ENCODE assay signal across 35 cellular contexts in the genomic region with DNA sequence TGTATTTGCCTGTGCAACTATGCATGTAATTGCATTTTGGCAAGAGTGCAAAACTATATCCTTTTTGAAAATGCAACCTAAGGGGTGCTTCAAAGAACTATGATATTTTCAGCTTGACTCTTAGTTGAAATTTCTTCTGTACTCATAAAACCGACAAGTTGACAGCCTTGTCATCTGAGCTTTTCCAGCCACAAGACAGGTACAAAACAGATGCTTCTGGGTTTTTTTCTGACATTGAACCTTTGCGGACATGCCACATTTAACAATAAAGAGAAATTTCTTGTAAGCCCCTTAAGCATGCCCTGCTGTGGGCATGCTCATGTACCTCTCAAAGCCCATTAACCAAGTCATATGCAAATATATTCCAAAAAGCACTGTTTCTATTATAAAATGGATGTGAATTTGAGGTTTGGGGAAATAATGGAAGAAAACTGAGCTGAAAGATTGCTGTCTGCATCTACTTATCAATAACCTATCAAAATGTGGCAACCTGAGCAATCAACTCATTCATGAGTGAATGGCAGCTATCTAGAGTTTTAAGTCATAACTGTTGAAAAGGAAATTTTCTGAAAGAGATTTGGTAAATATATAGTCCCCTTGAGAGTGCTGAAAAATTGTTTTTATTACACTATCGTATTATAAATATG.
"Had no signal": no experiment of that assay in that cellular context is flagged by ENCODE, and none has a peak within 500 bp of the region (broad histone marks: within the 10 kb centered on the region; RNA-seq: fewer than 3 reads in every experiment).

No MANE protein-coding gene starts in this region.

- H3K4me3 ChIP-seq: MG63 had no signal

- H3K36me3 ChIP-seq: MG63 had no signal

- DNase-seq: Karpas-422, Kasumi-1, KG1, MG63, MM.1S, MV-4-11, NCI-H1048, NCI-H1092, NCI-H1092 treated with DMSO at 0.1 percent for 48 hours, NCI-H1105, NCI-H1105 treated with DMSO at 0.1 percent for 48 hours, NCI-H1417, NCI-H1417 treated with DMSO at 0.1 percent for 48 hours, NCI-H1436, NCI-H1436 treated with DMSO at 0.1 percent for 48 hours, NCI-H146, NCI-H1694, NCI-H1694 treated with DMSO at 0.1 percent for 48 hours, NCI-H187, NCI-H187 treated with DMSO at 0.1 percent for 48 hours, NCI-H1930, NCI-H2029, NCI-H2029 treated with DMSO at 0.1 percent for 48 hours, NCI-H2081, NCI-H2081 treated with DMSO at 0.1 percent for 48 hours, NCI-H2107, NCI-H2171, NCI-H2171 treated with DMSO at 0.1 percent for 48 hours, NCI-H2227 treated with DMSO at 0.1 percent for 48 hours, NCI-H226, NCI-H345, NCI-H446, NCI-H446 treated with DMSO at 0.1 percent for 48 hours, NCI-H510A had no signal

- H3K4me2 ChIP-seq: KMS-11 had no signal

- H3K27ac ChIP-seq: KMS-11 had no signal

- H3K9ac ChIP-seq: KMS-11 had no signal

- H3K9me3 ChIP-seq: MG63 had no signal

- H3K27me3 ChIP-seq: MG63 had no signal
